ENCODE assay signal across 1 cellular context in genomic region chr17:48070195-48070594, GRCh38.
TF ChIP-seq lines count a peak whose summit lies in the region.

No MANE protein-coding gene starts in this region.

TF ChIP-seq in HCT116, 20 proteins besides CTCF, POLR2A, EP300 and RAD21:
- TF ChIP-seq SIN3A (IDR thresholded peaks at IDR 0.05; ENCODE audit: low read depth) (no peak), JUND (IDR thresholded peaks at IDR 0.05) (no peak)
